ENCODE assay signal across 8 cellular contexts in the genomic region with DNA sequence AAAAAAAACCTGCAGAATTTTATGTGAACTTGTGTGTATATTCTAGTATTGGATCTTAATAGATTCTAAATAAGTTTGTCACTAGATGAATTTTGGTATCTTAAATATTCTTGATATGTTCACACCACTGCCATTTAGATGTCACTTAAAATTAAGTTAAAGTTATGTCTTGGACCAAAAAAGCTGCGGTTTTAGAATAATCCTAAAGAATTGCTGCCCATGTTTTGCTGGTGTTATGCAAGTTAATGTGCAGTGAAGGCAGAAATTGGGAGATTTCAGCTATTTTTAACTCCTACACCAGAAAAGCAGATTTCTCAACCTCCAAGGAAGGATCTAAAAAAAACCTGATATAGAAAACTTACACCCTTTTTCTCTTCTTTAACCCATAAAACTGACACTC. TPM values are rescaled to one million over a fixed set of nuclear protein-coding genes. Genes with fewer than 3 reads are reported as not detected.
A peak's percentile ranks its signal among the peaks of the same experiment; 100 is the strongest.
DNase-seq lines count a peak whose midpoint lies in the region; ATAC-seq, FAIRE-seq and TF ChIP-seq lines count a peak whose summit lies in the region.

No MANE protein-coding gene starts in this region.

- peak overlapping the region; percentile 74 to 98 (median 90) for H3K4me3 ChIP-seq in BLaER1 treated with 17β-estradiol and CSF1 and Interleukin-3, amounts not matched to agents 10 nM and 100 nM
- peak overlapping the region; percentile 96 for H3K4me3 ChIP-seq in MM.1S (ENCODE audit: low read length)
- peak overlapping the region; percentile 62 for H3K4me3 ChIP-seq in mucosa of descending colon

- peaks cover 27 to 39% (median 34%) of the 10 kb centered on the region in 10 experiments for H3K4me1 ChIP-seq in BLaER1 treated with 17β-estradiol and CSF1 and Interleukin-3, amounts not matched to agents 10 nM and 100 nM
- H3K4me1 ChIP-seq in MM.1S (ENCODE audit: low read length) (no peaks in the 10 kb centered on the region), mucosa of descending colon (ENCODE audit: low read depth) (peaks cover 13% of the 10 kb centered on the region)

- peaks cover 0 to 28% (median 12%) of the 10 kb centered on the region in 11 experiments; a peak in 18 of 22 replicates for H3K36me3 ChIP-seq in BLaER1 treated with 17β-estradiol and CSF1 and Interleukin-3, amounts not matched to agents 10 nM and 100 nM
- H3K36me3 ChIP-seq in MM.1S (replicated peaks; ENCODE audit: insufficient read depth, low read length) (no peaks in the 10 kb centered on the region), mucosa of descending colon (ENCODE audit: low read depth) (no peaks in the 10 kb centered on the region)

- FAIRE-seq in GM12892 (lab: Jason Lieb, UNC): no peak

- peak overlapping the region; percentile 87 to 96 (median 95) for H3K27ac ChIP-seq in BLaER1 treated with 17β-estradiol and CSF1 and Interleukin-3, amounts not matched to agents 10 nM and 100 nM
- peak overlapping the region; percentile 71; the same call in 1 of the 2 replicates for H3K27ac ChIP-seq in MM.1S (ENCODE audit: low read length)

- H2AFZ ChIP-seq in MM.1S (ENCODE audit: low read length): peak overlapping the region; percentile 53; the same call in 1 of the 2 replicates

- H3K9ac ChIP-seq in BLaER1 treated with 17β-estradiol and CSF1 and Interleukin-3, amounts not matched to agents 10 nM and 100 nM: peak overlapping the region; percentile 86 to 96 (median 95)
- H3K9ac ChIP-seq in MM.1S (ENCODE audit: low read length): peak overlapping the region; percentile 89

- no peak for TF ChIP-seq CTCF in MM.1S (IDR thresholded peaks at IDR 0.05; ENCODE audit: low read length)
- TF ChIP-seq CTCF in mucosa of descending colon (IDR thresholded peaks at IDR 0.05): no peak

- no peak for ATAC-seq in mucosa of descending colon
- no peak for ATAC-seq in HG02588 (IDR thresholded peaks at IDR 0.05; ENCODE audit: unreplicated experiment)
- ATAC-seq in GM19324 (IDR thresholded peaks at IDR 0.05; ENCODE audit: low FRiP score, unreplicated experiment): no peak

- peak overlapping the region; percentile 72 to 98 (median 87) for H3K4me2 ChIP-seq in BLaER1 treated with 17β-estradiol and CSF1 and Interleukin-3, amounts not matched to agents 10 nM and 100 nM
- peak overlapping the region; percentile 65 for H3K4me2 ChIP-seq in MM.1S (ENCODE audit: low read depth, low read length)

- DNase-seq in MM.1S (no peak), cerebellar cortex (ENCODE audit: low spot score) (peak; percentile 45), mucosa of descending colon (no peak), GM19238 (ENCODE audit: insufficient read length, low spot score) (no peak), GM12892 (ENCODE audit: insufficient read length) (no peak)

- no peaks in the 10 kb centered on the region for H3K9me3 ChIP-seq in BLaER1 treated with 17β-estradiol and CSF1 and Interleukin-3, amounts not matched to agents 10 nM and 100 nM (replicated peaks in 1 of 11)
- H3K9me3 ChIP-seq in MM.1S (replicated peaks; ENCODE audit: insufficient read depth, low read length) (no peaks in the 10 kb centered on the region; the same call in 1 of the 2 replicates), mucosa of descending colon (no peaks in the 10 kb centered on the region)

- H3K79me2 ChIP-seq in MM.1S (ENCODE audit: low read length): peaks cover 46% of the 10 kb centered on the region

- peaks cover 17% of the 10 kb centered on the region for H3F3A ChIP-seq in MM.1S (ENCODE audit: insufficient read depth, low read length)

- no peaks in the 10 kb centered on the region for H3K9me2 ChIP-seq in MM.1S (replicated peaks; ENCODE audit: insufficient read depth, low read length)

- intact Hi-C loops in mucosa of descending colon (cut with DNase I, micrococcal nuclease): loop anchor here in 1 of 2 donors (10.0 kb wide), 1 partner anchor 60 kb away; a partner anchor contains a TSS

- no peaks in the 10 kb centered on the region for H3K27me3 ChIP-seq in BLaER1 treated with 17β-estradiol and CSF1 and Interleukin-3, amounts not matched to agents 10 nM and 100 nM
- H3K27me3 ChIP-seq in MM.1S (replicated peaks; ENCODE audit: insufficient read depth, low read length): no peaks in the 10 kb centered on the region

- peaks cover 0 to 28% (median 7%) of the 10 kb centered on the region in 11 experiments; a peak in 10 of 22 replicates for H4K20me1 ChIP-seq in BLaER1 treated with 17β-estradiol and CSF1 and Interleukin-3, amounts not matched to agents 10 nM and 100 nM
- no peaks in the 10 kb centered on the region for H4K20me1 ChIP-seq in MM.1S (ENCODE audit: insufficient read depth, low read length)

- no peak for TF ChIP-seq POLR2A in GM12892 (IDR thresholded peaks at IDR 0.05; ENCODE audit: low read depth, low read length)

RNA-seq across cellular contexts. Expression of a gene that starts 0.7 kb away (rescaled TPM):
- total RNA-seq in mucosa of descending colon: 10 to 100 TPM; 59.3 to 79.5 (median 78.6) TPM
- polyA plus RNA-seq in GM12892 (2012; ENCODE audit: missing spikeins): 159 TPM
